7 cellular contexts compared by ENCODE assay signal in the genomic region with DNA sequence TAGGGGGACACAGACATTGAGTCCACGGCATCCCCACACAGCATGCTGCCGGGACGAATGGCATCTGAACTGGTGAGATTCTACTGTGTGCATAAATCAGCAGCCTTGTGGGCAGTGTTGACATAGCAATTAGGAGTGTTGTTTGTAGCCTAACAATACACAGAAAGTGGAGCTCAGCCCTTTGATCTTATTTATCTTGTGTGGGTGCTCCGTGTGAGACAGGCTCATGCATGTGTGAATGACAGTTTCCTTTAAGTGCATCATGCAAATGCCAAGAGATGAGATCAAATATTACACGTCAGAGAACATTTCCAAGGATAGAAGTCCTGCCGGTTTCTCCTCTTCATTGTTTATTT.
DNase-seq lines count a peak whose midpoint lies in the region; ATAC-seq and TF ChIP-seq lines count a peak whose summit lies in the region.
"Not testable (repeated sequence)": the region's sequence is repeated elsewhere in the genome, so short reads cannot be mapped to it uniquely, and the experiment has no call there.

No MANE protein-coding gene starts in this region.

- H3K4me3 Mint-ChIP-seq in CD4-positive, alpha-beta memory T cell: peak overlapping the region in 2 of 8 donors; percentile 82 to 90
- H3K4me3 Mint-ChIP-seq in T-helper 17 cell: peak overlapping the region; percentile 83
- peak overlapping the region; percentile 72 for H3K4me3 Mint-ChIP-seq in activated CD8-positive, alpha-beta memory T cell treated with anti-CD3 and anti-CD28 coated beads, Interleukin-2, amount 10 ng/mL, durations not matched to agents 7 days and 5 days

- CTCF ChIA-PET in CD4-positive, alpha-beta memory T cell (lab: Charles Lee; ENCODE audit: partially characterized antibody); activated CD8-positive, alpha-beta memory T cell treated with anti-CD3 and anti-CD28 coated beads, Interleukin-2, amount 10 ng/mL, durations not matched to agents 7 days and 5 days (lab: Charles Lee): not testable (repeated sequence)

- DNase-seq in CD4-positive, alpha-beta memory T cell: peak in 1 of 5 donors; percentile 67
- not testable (repeated sequence) for DNase-seq in T-helper 17 cell; activated CD8-positive, alpha-beta memory T cell treated with anti-CD3 and anti-CD28 coated beads, Interleukin-2, amount 10 ng/mL, durations not matched to agents 7 days and 5 days; activated naive CD4-positive, alpha-beta T cell treated with anti-CD3 and anti-CD28 coated beads, Interleukin-2, amount 50 U/mL, for 72 hours (ENCODE audit: low spot score in 2 of 2); mucosa of descending colon
- DNase-seq in epithelial cell of prostate (ENCODE audit: low read depth, low spot score): peak; percentile 6

- not testable (repeated sequence) for H3K4me3 ChIP-seq in CD4-positive, alpha-beta memory T cell (ENCODE audit: low read length in 2 of 2); mucosa of descending colon

- H3K27ac Mint-ChIP-seq in CD4-positive, alpha-beta memory T cell: peak overlapping the region in 2 of 7 donors; percentile 93 to 96
- peak overlapping the region; percentile 95 for H3K27ac Mint-ChIP-seq in T-helper 17 cell
- H3K27ac Mint-ChIP-seq in activated CD8-positive, alpha-beta memory T cell treated with anti-CD3 and anti-CD28 coated beads, Interleukin-2, amount 10 ng/mL, durations not matched to agents 7 days and 5 days: peak overlapping the region; percentile 91
- peak overlapping the region; percentile 94 to 95 for H3K27ac Mint-ChIP-seq in activated naive CD4-positive, alpha-beta T cell treated with anti-CD3 and anti-CD28 coated beads, Interleukin-2, amount 50 U/mL, for 72 hours

- not testable (repeated sequence) for H3K27me3 ChIP-seq in CD4-positive, alpha-beta memory T cell (ENCODE audit: insufficient read depth, low read length)

- H3K36me3 Mint-ChIP-seq in CD4-positive, alpha-beta memory T cell: peaks cover 0 to 39% of the 10 kb centered on the region in 2 donors
- not testable (repeated sequence) for H3K36me3 Mint-ChIP-seq in T-helper 17 cell (ENCODE audit: low read depth)
- H3K36me3 Mint-ChIP-seq in activated CD8-positive, alpha-beta memory T cell treated with anti-CD3 and anti-CD28 coated beads, Interleukin-2, amount 10 ng/mL, durations not matched to agents 7 days and 5 days: peaks cover 34% of the 10 kb centered on the region
- peaks cover 24 to 43% of the 10 kb centered on the region in 2 donors for H3K36me3 Mint-ChIP-seq in activated naive CD4-positive, alpha-beta T cell treated with anti-CD3 and anti-CD28 coated beads, Interleukin-2, amount 50 U/mL, for 72 hours

- H3K9me3 Mint-ChIP-seq in CD4-positive, alpha-beta memory T cell; activated CD8-positive, alpha-beta memory T cell treated with anti-CD3 and anti-CD28 coated beads, Interleukin-2, amount 10 ng/mL, durations not matched to agents 7 days and 5 days (ENCODE audit: low read depth); activated naive CD4-positive, alpha-beta T cell treated with anti-CD3 and anti-CD28 coated beads, Interleukin-2, amount 50 U/mL, for 72 hours: not testable (repeated sequence)

- POLR2A ChIA-PET in CD4-positive, alpha-beta memory T cell (lab: Charles Lee; ENCODE audit: partially characterized antibody): interaction anchor here (0.7 kb wide), 1 partner anchor 30 kb away, joined by 5 read pairs; no protein-coding TSS in a partner anchor

- TF ChIP-seq CTCF in mucosa of descending colon (IDR thresholded peaks at IDR 0.05): not testable (repeated sequence)

- H3K4me1 ChIP-seq in CD4-positive, alpha-beta memory T cell (ENCODE audit: insufficient read depth, low read length): peaks cover 78% of the 10 kb centered on the region
- H3K4me1 ChIP-seq in mucosa of descending colon (ENCODE audit: low read depth): not testable (repeated sequence)

- intact Hi-C loops in CD4-positive, alpha-beta memory T cell (cut with micrococcal nuclease): loop anchor here (1.0 to 5.0 kb wide), 2 partner anchors 10 to 193 kb away; no protein-coding TSS in a partner anchor
- intact Hi-C loops in mucosa of descending colon (cut with DNase I, micrococcal nuclease): not testable (repeated sequence)

- not testable (repeated sequence) for H3K9me3 ChIP-seq in CD4-positive, alpha-beta memory T cell (ENCODE audit: control insufficient read depth in 1 of 2, low read length in 2 of 2); T-helper 17 cell (ENCODE audit: control insufficient read depth, low read length, poor library complexity, severe bottlenecking); mucosa of descending colon

- H3K27ac ChIP-seq in CD4-positive, alpha-beta memory T cell (ENCODE audit: low read depth, low read length): peak overlapping the region; percentile 49
- peak overlapping the region; percentile 73 for H3K27ac ChIP-seq in epithelial cell of prostate

- peak; percentile 47 for ATAC-seq in HG03521 (IDR thresholded peaks at IDR 0.05; ENCODE audit: unreplicated experiment)
- peak; percentile 90 for ATAC-seq in T-helper 17 cell
- ATAC-seq in activated CD8-positive, alpha-beta memory T cell treated with anti-CD3 and anti-CD28 coated beads, Interleukin-2, amount 10 ng/mL, durations not matched to agents 7 days and 5 days: peak; percentile 72
- peak; percentile 52 to 81 for ATAC-seq in activated naive CD4-positive, alpha-beta T cell treated with anti-CD3 and anti-CD28 coated beads, Interleukin-2, amount 50 U/mL, for 72 hours
- ATAC-seq in mucosa of descending colon: peak; percentile 35

- not testable (repeated sequence) for H3K27me3 Mint-ChIP-seq in CD4-positive, alpha-beta memory T cell; T-helper 17 cell; activated CD8-positive, alpha-beta memory T cell treated with anti-CD3 and anti-CD28 coated beads, Interleukin-2, amount 10 ng/mL, durations not matched to agents 7 days and 5 days

- H3K36me3 ChIP-seq in CD4-positive, alpha-beta memory T cell (ENCODE audit: insufficient read depth, low read length); mucosa of descending colon (ENCODE audit: low read depth): not testable (repeated sequence)

- H3K4me1 Mint-ChIP-seq in CD4-positive, alpha-beta memory T cell: peaks cover 0 to 82% (median 16%) of the 10 kb centered on the region in 4 donors
- H3K4me1 Mint-ChIP-seq in T-helper 17 cell: peaks cover 33% of the 10 kb centered on the region
- peaks cover 74% of the 10 kb centered on the region for H3K4me1 Mint-ChIP-seq in activated CD8-positive, alpha-beta memory T cell treated with anti-CD3 and anti-CD28 coated beads, Interleukin-2, amount 10 ng/mL, durations not matched to agents 7 days and 5 days

Comparison
In these comparisons a context has a peak if more than half of its experiments do, and no peak if none do; other contexts are left out.
1. ATAC-seq: peak in every context shown above with its lines; median percentile 90 in T-helper 17 cell; 72 in activated CD8-positive, alpha-beta memory T cell treated with anti-CD3 and anti-CD28 coated beads, Interleukin-2, amount 10 ng/mL, durations not matched to agents 7 days and 5 days; 66 in activated naive CD4-positive, alpha-beta T cell treated with anti-CD3 and anti-CD28 coated beads, Interleukin-2, amount 50 U/mL, for 72 hours; 47 in HG03521; 35 in mucosa of descending colon.